22 cellular contexts compared by ENCODE assay signal in the genomic region with DNA sequence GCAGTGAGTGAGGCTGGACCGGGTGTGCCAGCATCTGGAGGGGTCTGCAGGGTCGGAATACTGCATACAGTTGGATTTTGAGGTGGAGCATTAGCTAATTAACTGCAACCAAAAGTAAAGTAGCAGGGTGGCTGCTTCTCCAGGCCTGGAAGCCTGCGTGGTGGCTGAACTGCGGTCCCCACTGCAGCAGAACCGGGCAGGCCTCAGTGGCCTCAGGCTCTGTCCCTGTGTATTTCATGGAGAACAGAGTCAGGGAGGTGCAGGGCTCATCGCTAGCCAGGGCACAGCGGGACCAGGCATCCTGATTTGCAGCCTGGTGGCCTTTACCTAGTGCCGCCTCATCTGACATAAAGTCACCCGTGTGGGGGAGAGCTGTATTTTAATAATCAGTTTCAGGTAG.
DNase-seq lines count a peak whose midpoint lies in the region; ATAC-seq and TF ChIP-seq lines count a peak whose summit lies in the region.
"Had no signal": no experiment of that assay in that cellular context is flagged by ENCODE, and none has a peak within 500 bp of the region (broad histone marks: within the 10 kb centered on the region; RNA-seq: fewer than 3 reads in every experiment).

No MANE protein-coding gene starts in this region.

- H3K27ac ChIP-seq in mesenchymal stem cell (ENCODE audit: low read length, poor library complexity, severe bottlenecking) (no peak overlapping the region), right cardiac atrium (ENCODE audit: low read length) (no peak overlapping the region)
- H3K27ac ChIP-seq: A549, KMS-11 had no signal

- DNase-seq in activated CD8-positive, alpha-beta T cell treated with anti-CD3 and anti-CD28 coated beads, Interleukin-2, amount 10 ng/mL, durations not matched to agents 7 days and 5 days = no peak
- DNase-seq in activated CD8-positive, alpha-beta T cell treated with anti-CD3 and anti-CD28 coated beads for 36 hours = no peak
- no peak for DNase-seq in stimulated activated naive CD8-positive, alpha-beta T cell treated with anti-CD3 and anti-CD28 coated beads, Interleukin-15, Interleukin-2, amounts not matched to agents 100 U/mL and 50 U/mL, for 24 hours
- DNase-seq in mesenchymal stem cell (no peak), right cardiac atrium (no peak)
- DNase-seq: DMS53, EL, GF-D8, MV-4-11, NCI-H1694, NCI-H2081, NCI-H2171 treated with DMSO at 0.1 percent for 48 hours, NCI-H524 treated with DMSO at 0.1 percent for 48 hours, NCI-H82 had no signal

- H3K4me1 Mint-ChIP-seq in activated CD8-positive, alpha-beta T cell treated with anti-CD3 and anti-CD28 coated beads, Interleukin-2, amount 10 ng/mL, durations not matched to agents 7 days and 5 days (ENCODE audit: low read depth) = peaks cover 89% of the 10 kb centered on the region
- H3K4me1 Mint-ChIP-seq in activated CD8-positive, alpha-beta T cell treated with anti-CD3 and anti-CD28 coated beads for 36 hours (ENCODE audit: low read depth) = peaks cover 57% of the 10 kb centered on the region
- peaks cover 77% of the 10 kb centered on the region for H3K4me1 Mint-ChIP-seq in stimulated activated naive CD8-positive, alpha-beta T cell treated with anti-CD3 and anti-CD28 coated beads, Interleukin-15, Interleukin-2, amounts not matched to agents 100 ng/mL and 50 ng/mL, for 24 hours (ENCODE audit: low read depth)

- H2BK12ac ChIP-seq in mesenchymal stem cell (ENCODE audit: low read length in 2 of 2) = peak overlapping the region; percentile 51 to 71

- H2BK120ac ChIP-seq in mesenchymal stem cell (ENCODE audit: low read depth, low read length) = no peak overlapping the region

- no peak overlapping the region for H2AK5ac ChIP-seq in mesenchymal stem cell (ENCODE audit: low read length, severe bottlenecking)

- intact Hi-C loops in activated CD8-positive, alpha-beta T cell treated with anti-CD3 and anti-CD28 coated beads for 36 hours (cut with micrococcal nuclease) = loop anchor here (10.0 kb wide), 1 partner anchor 108 kb away; no protein-coding TSS in a partner anchor
- intact Hi-C loops in right cardiac atrium (cut with DNase I) = no loop called here

- peak overlapping the region; percentile 62 for H4K91ac ChIP-seq in mesenchymal stem cell (ENCODE audit: low read length)

- peak overlapping the region; percentile 26 for H3K27ac Mint-ChIP-seq in activated CD8-positive, alpha-beta T cell treated with anti-CD3 and anti-CD28 coated beads, Interleukin-2, amount 10 ng/mL, durations not matched to agents 7 days and 5 days
- no peak overlapping the region for H3K27ac Mint-ChIP-seq in activated CD8-positive, alpha-beta T cell treated with anti-CD3 and anti-CD28 coated beads for 36 hours
- H3K27ac Mint-ChIP-seq in stimulated activated naive CD8-positive, alpha-beta T cell treated with anti-CD3 and anti-CD28 coated beads, Interleukin-15, Interleukin-2, amounts not matched to agents 100 ng/mL and 50 ng/mL, for 24 hours = peak overlapping the region; percentile 81
- H3K27ac Mint-ChIP-seq: B cell, CD14-positive monocyte had no signal

- H3K23ac ChIP-seq in mesenchymal stem cell (ENCODE audit: low read length in 2 of 2) = no peak overlapping the region

- H3K4me3 ChIP-seq in mesenchymal stem cell (ENCODE audit: insufficient read depth in 1 of 2, low read depth in 1 of 2, low read length in 2 of 2) (no peak overlapping the region), right cardiac atrium (ENCODE audit: low read length) (no peak overlapping the region)
- H3K4me3 ChIP-seq: A549 had no signal

- H3K4me2 ChIP-seq in mesenchymal stem cell (ENCODE audit: low read length, poor library complexity, severe bottlenecking) = no peak overlapping the region
- H3K4me2 ChIP-seq: A549, KMS-11 had no signal

- no peak overlapping the region for H2BK5ac ChIP-seq in mesenchymal stem cell (ENCODE audit: low read depth, low read length, poor library complexity, severe bottlenecking)

- peaks cover 24% of the 10 kb centered on the region for H3K36me3 Mint-ChIP-seq in activated CD8-positive, alpha-beta T cell treated with anti-CD3 and anti-CD28 coated beads, Interleukin-2, amount 10 ng/mL, durations not matched to agents 7 days and 5 days (ENCODE audit: low read depth)
- peaks cover 11% of the 10 kb centered on the region for H3K36me3 Mint-ChIP-seq in activated CD8-positive, alpha-beta T cell treated with anti-CD3 and anti-CD28 coated beads for 36 hours (ENCODE audit: low read depth)
- H3K36me3 Mint-ChIP-seq in stimulated activated naive CD8-positive, alpha-beta T cell treated with anti-CD3 and anti-CD28 coated beads, Interleukin-15, Interleukin-2, amounts not matched to agents 100 ng/mL and 50 ng/mL, for 24 hours (ENCODE audit: low read depth) = peaks cover 15% of the 10 kb centered on the region

- H2BK15ac ChIP-seq in mesenchymal stem cell (ENCODE audit: low read depth, poor library complexity, severe bottlenecking) = peak overlapping the region; percentile 46

- H3K4me3 Mint-ChIP-seq in activated CD8-positive, alpha-beta T cell treated with anti-CD3 and anti-CD28 coated beads, Interleukin-2, amount 10 ng/mL, durations not matched to agents 7 days and 5 days = no peak overlapping the region
- H3K4me3 Mint-ChIP-seq in activated CD8-positive, alpha-beta T cell treated with anti-CD3 and anti-CD28 coated beads for 36 hours = no peak overlapping the region
- H3K4me3 Mint-ChIP-seq in stimulated activated naive CD8-positive, alpha-beta T cell treated with anti-CD3 and anti-CD28 coated beads, Interleukin-15, Interleukin-2, amounts not matched to agents 100 ng/mL and 50 ng/mL, for 24 hours = peak overlapping the region; percentile 62
- H3K4me3 Mint-ChIP-seq: B cell, CD14-positive monocyte had no signal

- H3K14ac ChIP-seq in mesenchymal stem cell (ENCODE audit: low read length in 2 of 2) = no peak overlapping the region

- H3K4me1 ChIP-seq in mesenchymal stem cell (ENCODE audit: control insufficient read depth, insufficient read depth, low read depth, low read length) (peaks cover 14% of the 10 kb centered on the region), right cardiac atrium (ENCODE audit: control insufficient read depth, insufficient read depth, low read length) (peaks cover 4% of the 10 kb centered on the region)
- H3K4me1 ChIP-seq: A549 had no signal

- H3K36me3 ChIP-seq in mesenchymal stem cell (ENCODE audit: control insufficient read depth in 1 of 2, insufficient read depth in 2 of 2, low read depth in 1 of 2, low read length in 2 of 2) = peaks cover 0 to 10% of the 10 kb centered on the region in 2 experiments

- no peak overlapping the region for H3K9ac ChIP-seq in mesenchymal stem cell (ENCODE audit: low read length)
- H3K9ac ChIP-seq: KMS-11 had no signal

- no peak for TF ChIP-seq CTCF in activated CD8-positive, alpha-beta T cell treated with anti-CD3 and anti-CD28 coated beads for 36 hours (IDR thresholded peaks at IDR 0.05)

- peaks cover 2% of the 10 kb centered on the region for H3K9me3 ChIP-seq in mesenchymal stem cell (ENCODE audit: control insufficient read depth, low read length)
- H3K9me3 ChIP-seq in right cardiac atrium (ENCODE audit: control insufficient read depth, low read length) = no peaks in the 10 kb centered on the region
- H3K9me3 ChIP-seq: A549 had no signal

- no peak overlapping the region for H2AFZ ChIP-seq in mesenchymal stem cell (ENCODE audit: low read depth, low read length)

- peaks cover 38% of the 10 kb centered on the region for H3K79me1 ChIP-seq in mesenchymal stem cell (replicated peaks; ENCODE audit: low read length, poor library complexity, severe bottlenecking)

- H4K8ac ChIP-seq in mesenchymal stem cell (ENCODE audit: low read length) = no peak overlapping the region

- POLR2A ChIA-PET in activated CD8-positive, alpha-beta T cell treated with anti-CD3 and anti-CD28 coated beads, Interleukin-2, amount 10 ng/mL, durations not matched to agents 7 days and 5 days (lab: Charles Lee) = no interaction called here
- POLR2A ChIA-PET in activated CD8-positive, alpha-beta T cell treated with anti-CD3 and anti-CD28 coated beads for 36 hours (lab: Charles Lee) = interaction anchor here (1.0 kb wide), 1 partner anchor 10 kb away, joined by 3 read pairs; no protein-coding TSS in a partner anchor

- H3K18ac ChIP-seq in mesenchymal stem cell (ENCODE audit: low read depth in 1 of 2, low read length in 2 of 2) = no peak overlapping the region

- no peaks in the 10 kb centered on the region for H3K27me3 Mint-ChIP-seq in activated CD8-positive, alpha-beta T cell treated with anti-CD3 and anti-CD28 coated beads, Interleukin-2, amount 10 ng/mL, durations not matched to agents 7 days and 5 days (ENCODE audit: low read depth)
- no peaks in the 10 kb centered on the region for H3K27me3 Mint-ChIP-seq in activated CD8-positive, alpha-beta T cell treated with anti-CD3 and anti-CD28 coated beads for 36 hours
- H3K27me3 Mint-ChIP-seq in stimulated activated naive CD8-positive, alpha-beta T cell treated with anti-CD3 and anti-CD28 coated beads, Interleukin-15, Interleukin-2, amounts not matched to agents 100 ng/mL and 50 ng/mL, for 24 hours = no peaks in the 10 kb centered on the region
- H3K27me3 Mint-ChIP-seq: B cell had no signal

- peak overlapping the region in 1 of 2 experiments; percentile 29 for H3K4ac ChIP-seq in mesenchymal stem cell (ENCODE audit: low read depth in 1 of 2, low read length in 2 of 2)

- 93% methylated on average over 9 of the region's 9 CpGs for WGBS in mesenchymal stem cell
- WGBS in right cardiac atrium = 92% methylated on average over 9 of the region's 9 CpGs

- ATAC-seq in activated CD8-positive, alpha-beta T cell treated with anti-CD3 and anti-CD28 coated beads, Interleukin-2, amount 10 ng/mL, durations not matched to agents 7 days and 5 days = no peak
- ATAC-seq in activated CD8-positive, alpha-beta T cell treated with anti-CD3 and anti-CD28 coated beads for 36 hours = no peak
- no peak for ATAC-seq in stimulated activated naive CD8-positive, alpha-beta T cell treated with anti-CD3 and anti-CD28 coated beads, Interleukin-15, Interleukin-2, amounts not matched to agents 100 U/mL and 50 U/mL, for 24 hours
- ATAC-seq in GM18868 (IDR thresholded peaks at IDR 0.05; ENCODE audit: unreplicated experiment) = no peak
- ATAC-seq in right cardiac atrium = no peak
- ATAC-seq: A549, HCT116, Panc1 had no signal

- CTCF ChIA-PET in activated CD8-positive, alpha-beta T cell treated with anti-CD3 and anti-CD28 coated beads, Interleukin-2, amount 10 ng/mL, durations not matched to agents 7 days and 5 days (lab: Charles Lee) = interaction anchor here (1.1 kb wide), 1 partner anchor 223 kb away, joined by 3 read pairs; no protein-coding TSS in a partner anchor
- CTCF ChIA-PET in activated CD8-positive, alpha-beta T cell treated with anti-CD3 and anti-CD28 coated beads for 36 hours (lab: Charles Lee) = no interaction called here

- H3K9me3 Mint-ChIP-seq in activated CD8-positive, alpha-beta T cell treated with anti-CD3 and anti-CD28 coated beads, Interleukin-2, amount 10 ng/mL, durations not matched to agents 7 days and 5 days (ENCODE audit: insufficient read depth) = no peaks in the 10 kb centered on the region
- H3K9me3 Mint-ChIP-seq in activated CD8-positive, alpha-beta T cell treated with anti-CD3 and anti-CD28 coated beads for 36 hours = no peaks in the 10 kb centered on the region
- H3K9me3 Mint-ChIP-seq in stimulated activated naive CD8-positive, alpha-beta T cell treated with anti-CD3 and anti-CD28 coated beads, Interleukin-15, Interleukin-2, amounts not matched to agents 100 ng/mL and 50 ng/mL, for 24 hours = no peaks in the 10 kb centered on the region
- H3K9me3 Mint-ChIP-seq: CD14-positive monocyte had no signal

- H3K27me3 ChIP-seq in mesenchymal stem cell (ENCODE audit: control insufficient read depth in 1 of 2, insufficient read depth in 1 of 2, low read length in 2 of 2) = no peaks in the 10 kb centered on the region
- H3K27me3 ChIP-seq in right cardiac atrium (ENCODE audit: control insufficient read depth, insufficient read depth) = no peaks in the 10 kb centered on the region
